ENCODE assay signal across 8 cellular contexts in genomic region chr1:15758537-15758936, GRCh38. TPM values are rescaled to one million over a fixed set of nuclear protein-coding genes. Genes with fewer than 3 reads are reported as not detected.
DNase-seq lines count a peak whose midpoint lies in the region; ATAC-seq and TF ChIP-seq lines count a peak whose summit lies in the region.

TSS of gene FBLIM1 (plus strand) at chr1:15758795. CDS start at chr1:15764984, 6,189 bp downstream.

- H3K4me3 ChIP-seq in ACC112 (ENCODE audit: low read depth, low read length) (peak within 1 kb of the TSS; percentile 76), lower leg skin (ENCODE audit: low read depth, poor library complexity, severe bottlenecking) (peak within 1 kb of the TSS; percentile 41), thoracic aorta (peak within 1 kb of the TSS; percentile 88)

- H3K79me2 ChIP-seq in ACC112 (ENCODE audit: control insufficient read depth, insufficient read depth, low read length, unreplicated experiment), result peaks cover 31% of the 10 kb centered on the region

- no peaks in the 10 kb centered on the region for H3K9me3 ChIP-seq in thoracic aorta

- H3K27ac ChIP-seq in ACC112 (ENCODE audit: low read depth, low read length) (peak within 1 kb of the TSS; percentile 82), thoracic aorta (peak within 1 kb of the TSS; percentile 93 to 98)

- 1 to 2% methylated on average over 30 to 34 of the region's 49 CpGs for WGBS in lower leg skin, 2 donors

- intact Hi-C loops in lower leg skin (cut with DNase I; ENCODE audit: low total_unique reads), result loop anchor here (5.0 kb wide), 1 partner anchor 231 kb away; the partner anchor contains the start of gene DNAJC16

- no peak for TF ChIP-seq POLR2A in lower leg skin (IDR thresholded peaks at IDR 0.05)

- H3K27me3 ChIP-seq in ACC112 (ENCODE audit: insufficient read depth, low read length) (no peaks in the 10 kb centered on the region), thoracic aorta (replicated peaks; ENCODE audit: insufficient read depth) (no peaks in the 10 kb centered on the region)

- DNase-seq in HT1080 (ENCODE audit: low read depth) (no peak), dermis blood vessel endothelial cell (peak; percentile 61), lower leg skin (ENCODE audit: low spot score in 2 of 2) (peak in 1 of 2 donors; percentile 86), thoracic aorta (ENCODE audit: low spot score) (no peak), DMS153 treated with DMSO at 0.1 percent for 48 hours (lab: John Stamatoyannopoulos, UW; ENCODE audit: unreplicated experiment) (no peak), OCI-M2 (lab: John Stamatoyannopoulos, UW; ENCODE audit: unreplicated experiment) (no peak)

- ATAC-seq in thoracic aorta (ENCODE audit: insufficient number of reproducible peaks, low FRiP score, low read depth) (no peak), GM18909 (IDR thresholded peaks at IDR 0.05; ENCODE audit: poor library complexity, unreplicated experiment) (no peak)

- H3K36me3 ChIP-seq in ACC112 (ENCODE audit: insufficient read depth, low read length) (no peaks in the 10 kb centered on the region), thoracic aorta (no peaks in the 10 kb centered on the region)

- H3K4me1 ChIP-seq in ACC112 (ENCODE audit: control insufficient read depth, insufficient read depth, low read length, unreplicated experiment) (peaks cover 32% of the 10 kb centered on the region), thoracic aorta (ENCODE audit: control insufficient read depth in 1 of 2, low read depth in 2 of 2) (peaks cover 16 to 64% of the 10 kb centered on the region in 2 donors)

- TF ChIP-seq CTCF in lower leg skin (IDR thresholded peaks at IDR 0.05) (no peak), thoracic aorta (IDR thresholded peaks at IDR 0.05) (no peak)

- no peak within 1 kb of the TSS for H2AFZ ChIP-seq in ACC112 (ENCODE audit: low read length, unreplicated experiment)

RNA-seq across cellular contexts. Expression of gene FBLIM1, which starts in this region (rescaled TPM):
- 80.6 and 82.6 TPM in 2 replicates for total RNA-seq in HT1080 (2014; rRNA removed; shearing (Covaris generic))
- polyA plus RNA-seq in HT1080 (2015; cell fraction: cytosol; rRNA removed), result 54.9 and 56.2 TPM in 2 replicates
- 50.8 and 68.3 TPM in 2 replicates for polyA plus RNA-seq in HT1080 (2015; cell fraction: nucleus; rRNA removed)
- 195 and 296 TPM in 2 replicates for total RNA-seq in dermis blood vessel endothelial cell
- 10 to 100 TPM; 11.5 to 41.7 (median 17.7) TPM for total RNA-seq in lower leg skin
- 100 to 1,000 TPM; 731 to 997 TPM for total RNA-seq in thoracic aorta
